Comparison of ENCODE assay signal across 1 cellular context in the genomic region with DNA sequence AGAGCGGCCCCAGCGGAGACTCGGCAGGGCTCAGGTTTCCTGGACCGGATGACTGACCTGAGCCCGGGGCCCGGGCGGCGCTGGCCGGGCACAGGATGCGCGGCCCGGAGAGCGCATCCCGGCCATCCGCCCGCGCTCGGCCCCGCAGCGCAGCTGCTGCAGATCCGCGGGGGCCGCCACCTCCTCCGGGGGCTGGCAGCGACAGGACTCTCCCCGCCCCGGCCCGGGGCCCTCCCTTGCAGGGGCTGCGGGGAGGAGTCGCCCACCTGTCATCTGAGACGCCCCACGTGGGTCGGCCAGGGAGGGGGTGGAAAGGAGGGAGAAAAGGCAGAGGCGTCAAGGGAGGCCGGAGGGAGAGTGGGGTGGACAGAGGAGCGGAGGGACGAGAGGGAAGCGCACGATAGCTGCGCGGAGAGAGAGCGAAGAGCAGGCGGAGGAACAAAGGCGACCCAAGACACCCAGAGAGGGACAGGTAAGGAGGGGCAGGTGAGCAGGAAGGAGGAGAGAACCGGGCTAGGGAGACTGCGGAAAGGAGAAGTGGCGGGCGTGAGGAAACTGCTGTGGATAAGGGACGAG.
A peak's percentile ranks its signal among the peaks of the same experiment; 100 is the strongest.
TF ChIP-seq lines count a peak whose summit lies in the region.

No MANE protein-coding gene starts in this region.

TF ChIP-seq in WTC11, 78 proteins besides CTCF, POLR2A, EP300 and RAD21 (continued from another document):
- TF ChIP-seq, protein P1, sequence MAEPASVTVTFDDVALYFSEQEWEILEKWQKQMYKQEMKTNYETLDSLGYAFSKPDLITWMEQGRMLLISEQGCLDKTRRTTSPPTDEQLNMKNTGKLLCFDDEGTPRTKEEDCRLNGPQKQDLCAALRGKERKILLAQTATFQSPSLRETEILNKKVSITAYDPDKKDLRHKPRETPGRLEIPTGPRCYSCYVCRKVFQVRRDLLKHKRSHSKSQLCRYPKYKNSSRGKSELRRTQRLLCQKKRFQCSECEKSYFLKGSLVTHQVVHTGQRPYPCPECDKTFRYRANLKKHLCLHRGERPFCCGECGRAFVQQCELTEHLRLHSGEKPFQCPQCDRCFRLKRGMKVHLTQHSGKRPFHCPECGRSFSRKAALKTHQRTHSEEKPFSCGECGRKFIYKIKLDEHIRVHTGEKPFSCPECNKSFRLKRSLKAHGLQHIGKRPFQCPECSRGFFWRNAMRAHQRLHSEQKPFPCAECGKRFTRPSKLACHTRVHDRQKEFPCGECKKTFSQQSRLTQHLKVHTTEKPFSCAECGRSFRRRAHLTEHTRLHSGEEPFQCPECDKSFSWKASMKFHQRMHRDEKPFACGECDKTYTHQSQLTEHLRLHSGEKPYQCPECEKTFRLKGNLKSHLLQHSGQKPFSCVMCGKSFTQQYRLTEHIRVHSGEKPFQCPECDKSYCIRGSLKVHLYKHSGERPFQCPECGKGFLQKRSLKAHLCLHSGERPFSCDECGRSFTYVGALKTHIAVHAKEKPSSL (CRISPR knock-in tag; conservative IDR thresholded peaks at IDR 0.05), result no peak
- TF ChIP-seq GRHL2 (CRISPR knock-in tag; IDR thresholded peaks at IDR 0.05; ENCODE audit: insufficient replicate concordance, severe bottlenecking) (no peak), USF2 (CRISPR knock-in tag; IDR thresholded peaks at IDR 0.05) (peak; percentile 86), ZNF512 (CRISPR knock-in tag; IDR thresholded peaks at IDR 0.05; ENCODE audit: borderline replicate concordance) (no peak), TEAD4 (CRISPR knock-in tag; IDR thresholded peaks at IDR 0.05) (no peak), RELA (CRISPR knock-in tag; IDR thresholded peaks at IDR 0.05; ENCODE audit: borderline replicate concordance) (peak; percentile 90; the same call in 1 of the 2 replicates), ZNF396 (CRISPR knock-in tag; IDR thresholded peaks at IDR 0.05; ENCODE audit: borderline replicate concordance) (no peak), ZNF416 (CRISPR knock-in tag; IDR thresholded peaks at IDR 0.05) (no peak), MXD4 (CRISPR knock-in tag; IDR thresholded peaks at IDR 0.05; ENCODE audit: borderline replicate concordance) (no peak), E2F4 (CRISPR knock-in tag; IDR thresholded peaks at IDR 0.05; ENCODE audit: borderline replicate concordance, low read depth) (no peak), CREM (CRISPR knock-in tag; IDR thresholded peaks at IDR 0.05) (0 out of 2 replicates have a peak, but pooled peaks have one; percentile 29), CBFB (CRISPR knock-in tag; IDR thresholded peaks at IDR 0.05; ENCODE audit: low read depth) (no peak), NR2C2 (CRISPR knock-in tag; IDR thresholded peaks at IDR 0.05) (no peak), ESRRA (CRISPR knock-in tag; IDR thresholded peaks at IDR 0.05; ENCODE audit: borderline replicate concordance) (0 out of 2 replicates have a peak, but pooled peaks have one; percentile 38), ZNF281 (CRISPR knock-in tag; IDR thresholded peaks at IDR 0.05) (no peak), NR1H2 (CRISPR knock-in tag; IDR thresholded peaks at IDR 0.05) (no peak), IRF2 (CRISPR knock-in tag; IDR thresholded peaks at IDR 0.05; ENCODE audit: borderline replicate concordance, low read depth) (no peak), OVOL2 (CRISPR knock-in tag; IDR thresholded peaks at IDR 0.05; ENCODE audit: borderline replicate concordance) (no peak), NR3C1 (CRISPR knock-in tag; conservative IDR thresholded peaks at IDR 0.05; ENCODE audit: low read depth) (no peak), ZNF121 (CRISPR knock-in tag; IDR thresholded peaks at IDR 0.05) (no peak), NFATC4 (CRISPR knock-in tag; IDR thresholded peaks at IDR 0.05) (no peak), TCF7 (CRISPR knock-in tag; IDR thresholded peaks at IDR 0.05; ENCODE audit: low read depth) (no peak), ZNF219 (CRISPR knock-in tag; IDR thresholded peaks at IDR 0.05; ENCODE audit: borderline replicate concordance) (no peak), SOX15 (CRISPR knock-in tag; IDR thresholded peaks at IDR 0.05) (no peak), FOXP4 (CRISPR knock-in tag; IDR thresholded peaks at IDR 0.05) (0 out of 2 replicates have a peak, but pooled peaks have one; percentile 8), SMAD3 (CRISPR knock-in tag; IDR thresholded peaks at IDR 0.05; ENCODE audit: borderline replicate concordance) (no peak), RORB (CRISPR knock-in tag; IDR thresholded peaks at IDR 0.05) (no peak), NFYB (CRISPR knock-in tag; conservative IDR thresholded peaks at IDR 0.05; ENCODE audit: low read depth) (no peak)
- TF ChIP-seq, protein P2, sequence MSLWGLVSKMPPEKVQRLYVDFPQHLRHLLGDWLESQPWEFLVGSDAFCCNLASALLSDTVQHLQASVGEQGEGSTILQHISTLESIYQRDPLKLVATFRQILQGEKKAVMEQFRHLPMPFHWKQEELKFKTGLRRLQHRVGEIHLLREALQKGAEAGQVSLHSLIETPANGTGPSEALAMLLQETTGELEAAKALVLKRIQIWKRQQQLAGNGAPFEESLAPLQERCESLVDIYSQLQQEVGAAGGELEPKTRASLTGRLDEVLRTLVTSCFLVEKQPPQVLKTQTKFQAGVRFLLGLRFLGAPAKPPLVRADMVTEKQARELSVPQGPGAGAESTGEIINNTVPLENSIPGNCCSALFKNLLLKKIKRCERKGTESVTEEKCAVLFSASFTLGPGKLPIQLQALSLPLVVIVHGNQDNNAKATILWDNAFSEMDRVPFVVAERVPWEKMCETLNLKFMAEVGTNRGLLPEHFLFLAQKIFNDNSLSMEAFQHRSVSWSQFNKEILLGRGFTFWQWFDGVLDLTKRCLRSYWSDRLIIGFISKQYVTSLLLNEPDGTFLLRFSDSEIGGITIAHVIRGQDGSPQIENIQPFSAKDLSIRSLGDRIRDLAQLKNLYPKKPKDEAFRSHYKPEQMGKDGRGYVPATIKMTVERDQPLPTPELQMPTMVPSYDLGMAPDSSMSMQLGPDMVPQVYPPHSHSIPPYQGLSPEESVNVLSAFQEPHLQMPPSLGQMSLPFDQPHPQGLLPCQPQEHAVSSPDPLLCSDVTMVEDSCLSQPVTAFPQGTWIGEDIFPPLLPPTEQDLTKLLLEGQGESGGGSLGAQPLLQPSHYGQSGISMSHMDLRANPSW (CRISPR knock-in tag; conservative IDR thresholded peaks at IDR 0.05; ENCODE audit: low read depth), result no peak
- TF ChIP-seq, protein P3, sequence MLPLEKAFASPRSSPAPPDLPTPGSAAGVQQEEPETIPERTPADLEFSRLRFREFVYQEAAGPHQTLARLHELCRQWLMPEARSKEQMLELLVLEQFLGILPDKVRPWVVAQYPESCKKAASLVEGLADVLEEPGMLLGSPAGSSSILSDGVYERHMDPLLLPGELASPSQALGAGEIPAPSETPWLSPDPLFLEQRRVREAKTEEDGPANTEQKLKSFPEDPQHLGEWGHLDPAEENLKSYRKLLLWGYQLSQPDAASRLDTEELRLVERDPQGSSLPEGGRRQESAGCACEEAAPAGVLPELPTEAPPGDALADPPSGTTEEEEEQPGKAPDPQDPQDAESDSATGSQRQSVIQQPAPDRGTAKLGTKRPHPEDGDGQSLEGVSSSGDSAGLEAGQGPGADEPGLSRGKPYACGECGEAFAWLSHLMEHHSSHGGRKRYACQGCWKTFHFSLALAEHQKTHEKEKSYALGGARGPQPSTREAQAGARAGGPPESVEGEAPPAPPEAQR (CRISPR knock-in tag; IDR thresholded peaks at IDR 0.05), result no peak
- TF ChIP-seq, protein P4, sequence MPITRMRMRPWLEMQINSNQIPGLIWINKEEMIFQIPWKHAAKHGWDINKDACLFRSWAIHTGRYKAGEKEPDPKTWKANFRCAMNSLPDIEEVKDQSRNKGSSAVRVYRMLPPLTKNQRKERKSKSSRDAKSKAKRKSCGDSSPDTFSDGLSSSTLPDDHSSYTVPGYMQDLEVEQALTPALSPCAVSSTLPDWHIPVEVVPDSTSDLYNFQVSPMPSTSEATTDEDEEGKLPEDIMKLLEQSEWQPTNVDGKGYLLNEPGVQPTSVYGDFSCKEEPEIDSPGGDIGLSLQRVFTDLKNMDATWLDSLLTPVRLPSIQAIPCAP (CRISPR knock-in tag; IDR thresholded peaks at IDR 0.05), result no peak
- TF ChIP-seq, protein P5, sequence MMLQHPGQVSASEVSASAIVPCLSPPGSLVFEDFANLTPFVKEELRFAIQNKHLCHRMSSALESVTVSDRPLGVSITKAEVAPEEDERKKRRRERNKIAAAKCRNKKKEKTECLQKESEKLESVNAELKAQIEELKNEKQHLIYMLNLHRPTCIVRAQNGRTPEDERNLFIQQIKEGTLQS (CRISPR knock-in tag; conservative IDR thresholded peaks at IDR 0.05), result no peak
- TF ChIP-seq, protein P6, sequence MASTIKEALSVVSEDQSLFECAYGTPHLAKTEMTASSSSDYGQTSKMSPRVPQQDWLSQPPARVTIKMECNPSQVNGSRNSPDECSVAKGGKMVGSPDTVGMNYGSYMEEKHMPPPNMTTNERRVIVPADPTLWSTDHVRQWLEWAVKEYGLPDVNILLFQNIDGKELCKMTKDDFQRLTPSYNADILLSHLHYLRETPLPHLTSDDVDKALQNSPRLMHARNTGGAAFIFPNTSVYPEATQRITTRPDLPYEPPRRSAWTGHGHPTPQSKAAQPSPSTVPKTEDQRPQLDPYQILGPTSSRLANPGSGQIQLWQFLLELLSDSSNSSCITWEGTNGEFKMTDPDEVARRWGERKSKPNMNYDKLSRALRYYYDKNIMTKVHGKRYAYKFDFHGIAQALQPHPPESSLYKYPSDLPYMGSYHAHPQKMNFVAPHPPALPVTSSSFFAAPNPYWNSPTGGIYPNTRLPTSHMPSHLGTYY (CRISPR knock-in tag; IDR thresholded peaks at IDR 0.05), result no peak
- TF ChIP-seq, protein P7, sequence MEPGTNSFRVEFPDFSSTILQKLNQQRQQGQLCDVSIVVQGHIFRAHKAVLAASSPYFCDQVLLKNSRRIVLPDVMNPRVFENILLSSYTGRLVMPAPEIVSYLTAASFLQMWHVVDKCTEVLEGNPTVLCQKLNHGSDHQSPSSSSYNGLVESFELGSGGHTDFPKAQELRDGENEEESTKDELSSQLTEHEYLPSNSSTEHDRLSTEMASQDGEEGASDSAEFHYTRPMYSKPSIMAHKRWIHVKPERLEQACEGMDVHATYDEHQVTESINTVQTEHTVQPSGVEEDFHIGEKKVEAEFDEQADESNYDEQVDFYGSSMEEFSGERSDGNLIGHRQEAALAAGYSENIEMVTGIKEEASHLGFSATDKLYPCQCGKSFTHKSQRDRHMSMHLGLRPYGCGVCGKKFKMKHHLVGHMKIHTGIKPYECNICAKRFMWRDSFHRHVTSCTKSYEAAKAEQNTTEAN (CRISPR knock-in tag; IDR thresholded peaks at IDR 0.05), result no peak
